Comparison of ENCODE assay signal across 8 cellular contexts in genomic region chr14:21557084-21557901, GRCh38. TPM values are rescaled to one million over a fixed set of nuclear protein-coding genes. Genes with fewer than 3 reads are reported as not detected.
DNase-seq lines count a peak whose midpoint lies in the region; ATAC-seq and TF ChIP-seq lines count a peak whose summit lies in the region.

No MANE protein-coding gene starts in this region.

- H3K27ac ChIP-seq in 22Rv1 (peak overlapping the region; percentile 20; the same call in 1 of the 2 replicates), rectal smooth muscle tissue (ENCODE audit: low read depth, low read length) (peak overlapping the region; percentile 84), uterus (peak overlapping the region; percentile 63 to 78)

- intact Hi-C loops in uterus (cut with DNase I; ENCODE audit: low total_unique reads), result no loop called here

- no peak for TF ChIP-seq POLR2A in uterus (IDR thresholded peaks at IDR 0.05)

- peak; percentile 52 for ATAC-seq in GM18861 (IDR thresholded peaks at IDR 0.05; ENCODE audit: unreplicated experiment)

- no peaks in the 10 kb centered on the region for H3K9me3 ChIP-seq in uterus

- peak overlapping the region; percentile 21 for H3K9ac ChIP-seq in rectal smooth muscle tissue (ENCODE audit: low read length)

- DNase-seq in NCI-H1694 treated with DMSO at 0.1 percent for 48 hours (lab: John Stamatoyannopoulos, UW) (peak; percentile 95), T-helper 22 cell (ENCODE audit: low read depth) (peak; percentile 39), astrocyte of the hippocampus (ENCODE audit: low read depth, low spot score) (peak; percentile 93), hepatic stellate cell (ENCODE audit: low spot score) (peak; percentile 71), uterus (peak; percentile 74 to 92)

- TF ChIP-seq CTCF in 22Rv1 (IDR thresholded peaks at IDR 0.05), result peak; percentile 82
- TF ChIP-seq CTCF in uterus (IDR thresholded peaks at IDR 0.05), result peak; percentile 68 to 84 (median 72)

- no peaks in the 10 kb centered on the region for H3K36me3 ChIP-seq in rectal smooth muscle tissue (ENCODE audit: control insufficient read depth, insufficient read depth, low read length)
- no peaks in the 10 kb centered on the region for H3K36me3 ChIP-seq in uterus

- no peaks in the 10 kb centered on the region for H3K27me3 ChIP-seq in rectal smooth muscle tissue (ENCODE audit: control insufficient read depth, insufficient read depth, low read length)
- H3K27me3 ChIP-seq in uterus, result no peaks in the 10 kb centered on the region

- H3K4me3 ChIP-seq in rectal smooth muscle tissue (ENCODE audit: low read length) (peak overlapping the region; percentile 57), uterus (peak overlapping the region; percentile 26 to 30)

- H3K4me1 ChIP-seq in rectal smooth muscle tissue (ENCODE audit: control insufficient read depth, insufficient read depth, low read length) (peaks cover 6% of the 10 kb centered on the region), uterus (no peaks in the 10 kb centered on the region)

RNA-seq across cellular contexts. Expression of gene OR10G3, which starts 22.6 kb away (rescaled TPM):
- total RNA-seq in uterus, result not detected

RNA-seq across cellular contexts. Expression of gene SALL2, which starts 31.1 kb away (rescaled TPM):
- 10 to 100 TPM in 2 of 4 donors, 1 to 10 TPM in 1, under 1 TPM in 1; 0.26 to 28.8 (median 10.4) TPM for total RNA-seq in uterus

RNA-seq across cellular contexts. Expression of gene METTL3, which starts 46.2 kb away (rescaled TPM):
- total RNA-seq in uterus, result 100 to 1,000 TPM in 1 of 4 donors, 10 to 100 TPM in 3; 47.4 to 101 (median 57.7) TPM

Comparison
In these comparisons a context has a peak if more than half of its experiments do, and no peak if none do; other contexts are left out.
1. Peak in every context shown above with its lines: DNase-seq, ATAC-seq, H3K4me3 ChIP-seq and H3K27ac ChIP-seq.
2. H3K27ac ChIP-seq: peak in every context shown above with its lines; median percentile 84 in rectal smooth muscle tissue; 70 in uterus; 20 in 22Rv1.
3. DNase-seq: peak in every context shown above with its lines; median percentile 95 in NCI-H1694 treated with DMSO at 0.1 percent for 48 hours; 93 in astrocyte of the hippocampus; 83 in uterus; 71 in hepatic stellate cell; 39 in T-helper 22 cell.